In the genomic region with DNA sequence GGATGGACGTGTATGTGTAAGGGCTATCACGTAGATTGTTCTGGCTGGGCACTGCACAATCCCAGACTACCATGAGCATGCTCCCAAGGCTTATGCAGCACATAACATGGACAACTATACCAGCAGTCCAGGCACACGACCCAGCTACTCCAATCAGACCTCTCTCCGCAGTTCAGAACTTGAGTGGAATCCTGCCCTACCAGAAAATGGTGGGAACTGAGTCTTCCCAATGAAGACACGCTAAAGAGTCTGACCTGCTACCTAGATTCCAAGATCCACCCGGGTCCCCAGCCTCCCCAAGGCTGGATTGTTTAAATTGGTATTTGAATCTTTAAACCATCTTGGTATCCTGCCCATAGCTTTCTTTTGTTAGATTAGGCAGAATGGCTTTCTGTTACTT, we compare ENCODE assay signal across 25 cellular contexts.
"Had no signal": no experiment of that assay in that cellular context is flagged by ENCODE, and none has a peak within 500 bp of the region (broad histone marks: within the 10 kb centered on the region; RNA-seq: fewer than 3 reads in every experiment).

No MANE protein-coding gene starts in this region.

- H3K27ac ChIP-seq: colonic mucosa, coronary artery, dorsolateral prefrontal cortex, epithelial cell of prostate, esophagus muscularis mucosa, esophagus squamous epithelium, foreskin keratinocyte, gastrocnemius medialis, gastroesophageal sphincter, heart left ventricle, heart right ventricle had no signal

- H3K4me1 ChIP-seq: colonic mucosa, esophagus muscularis mucosa, esophagus squamous epithelium, foreskin keratinocyte, gastrocnemius medialis, gastroesophageal sphincter, heart left ventricle, heart right ventricle had no signal

- DNase-seq: colonic mucosa; cortex of kidney; dermis blood vessel endothelial cell; dorsolateral prefrontal cortex; effector CD4-positive, alpha-beta T cell; effector CD8-positive, alpha-beta T cell; effector memory CD4-positive, alpha-beta T cell; effector memory CD8-positive, alpha-beta T cell; endodermal cell; erythroblast; esophagus squamous epithelium; foreskin fibroblast; foreskin keratinocyte; foreskin melanocyte; gastrocnemius medialis; glutamatergic neuron; head of caudate nucleus; heart left ventricle; heart right ventricle had no signal

- H3K36me3 ChIP-seq: colonic mucosa, esophagus muscularis mucosa, esophagus squamous epithelium, gastrocnemius medialis, gastroesophageal sphincter, heart left ventricle, heart right ventricle had no signal

- H3K27me3 ChIP-seq: colonic mucosa, dorsolateral prefrontal cortex, esophagus muscularis mucosa, esophagus squamous epithelium, foreskin keratinocyte, gastrocnemius medialis, gastroesophageal sphincter had no signal

- ATAC-seq: effector memory CD8-positive, alpha-beta T cell; esophagus mucosa; foreskin keratinocyte; gastrocnemius medialis; gastroesophageal sphincter; heart left ventricle; heart right ventricle had no signal

- H3K9me3 ChIP-seq: colonic mucosa, esophagus squamous epithelium, gastrocnemius medialis, gastroesophageal sphincter had no signal

- H3K4me3 ChIP-seq: colonic mucosa, coronary artery, dorsolateral prefrontal cortex, esophagus muscularis mucosa, esophagus squamous epithelium, gastrocnemius medialis, gastroesophageal sphincter, heart left ventricle, heart right ventricle had no signal

- H3K27ac Mint-ChIP-seq: dendritic cell treated with granulocyte-macrophage colony-stimulating factor and Interleukin-4, amounts not matched to agents 40 ng/mL and 50 ng/mL, for 4 days; effector memory CD8-positive, alpha-beta T cell; endodermal cell had no signal

- H3K27me3 Mint-ChIP-seq: dendritic cell treated with granulocyte-macrophage colony-stimulating factor and Interleukin-4, amounts not matched to agents 40 ng/mL and 50 ng/mL, for 4 days had no signal

- H3K9me3 Mint-ChIP-seq: effector memory CD8-positive, alpha-beta T cell; endodermal cell had no signal

- H3K4me3 Mint-ChIP-seq: dendritic cell treated with granulocyte-macrophage colony-stimulating factor and Interleukin-4, amounts not matched to agents 40 ng/mL and 50 ng/mL, for 4 days; effector memory CD8-positive, alpha-beta T cell; endodermal cell had no signal
